ENCODE assay signal across 8 cellular contexts in the genomic region with DNA sequence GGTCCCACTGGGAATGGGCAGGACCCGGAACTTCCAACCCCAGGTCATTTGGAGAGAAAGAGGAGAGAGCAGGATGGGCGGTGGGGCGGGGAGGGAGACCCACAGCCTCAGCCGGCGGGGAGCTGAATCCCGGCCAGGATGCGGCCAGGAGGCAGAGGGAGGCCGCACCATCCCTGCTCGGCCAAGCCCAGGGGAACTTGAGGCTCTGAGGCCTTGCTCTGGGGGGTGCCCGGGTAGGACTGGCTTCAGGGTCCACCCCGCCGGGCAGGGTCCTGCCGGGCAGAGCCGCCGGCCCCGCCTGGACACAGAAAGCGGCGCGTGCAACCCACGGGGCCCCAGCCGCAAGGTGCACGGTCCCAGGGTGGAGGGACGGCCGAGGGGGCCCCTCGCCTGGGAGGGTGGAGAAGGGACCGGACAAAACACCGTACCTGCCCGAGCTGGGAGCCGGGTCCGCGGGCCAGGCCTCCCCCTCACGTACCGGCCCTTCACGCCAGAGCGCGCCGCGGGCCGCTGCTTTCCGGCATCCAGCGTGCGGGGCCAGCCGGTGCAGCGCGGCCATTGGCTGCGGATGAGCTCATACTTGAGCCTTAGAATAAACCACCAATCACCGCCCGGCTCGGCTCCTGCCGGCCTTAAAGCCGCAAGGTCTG. TPM values are rescaled to one million over a fixed set of nuclear protein-coding genes. Genes with fewer than 3 reads are reported as not detected.
DNase-seq lines count a peak whose midpoint lies in the region; ATAC-seq and TF ChIP-seq lines count a peak whose summit lies in the region.

A gene with protein sequence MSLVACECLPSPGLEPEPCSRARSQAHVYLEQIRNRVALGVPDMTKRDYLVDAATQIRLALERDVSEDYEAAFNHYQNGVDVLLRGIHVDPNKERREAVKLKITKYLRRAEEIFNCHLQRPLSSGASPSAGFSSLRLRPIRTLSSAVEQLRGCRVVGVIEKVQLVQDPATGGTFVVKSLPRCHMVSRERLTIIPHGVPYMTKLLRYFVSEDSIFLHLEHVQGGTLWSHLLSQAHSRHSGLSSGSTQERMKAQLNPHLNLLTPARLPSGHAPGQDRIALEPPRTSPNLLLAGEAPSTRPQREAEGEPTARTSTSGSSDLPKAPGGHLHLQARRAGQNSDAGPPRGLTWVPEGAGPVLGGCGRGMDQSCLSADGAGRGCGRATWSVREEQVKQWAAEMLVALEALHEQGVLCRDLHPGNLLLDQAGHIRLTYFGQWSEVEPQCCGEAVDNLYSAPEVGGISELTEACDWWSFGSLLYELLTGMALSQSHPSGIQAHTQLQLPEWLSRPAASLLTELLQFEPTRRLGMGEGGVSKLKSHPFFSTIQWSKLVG (minus strand): TSS at position 509 of the 650 bp plus-strand sequence. CDS start 1,719 bp downstream, outside the sequence.

- peaks cover 19% of the 10 kb centered on the region for H3K27me3 Mint-ChIP-seq in activated CD4-positive, alpha-beta memory T cell treated with anti-CD3 and anti-CD28 coated beads, Interleukin-2, amount 10 ng/mL, durations not matched to agents 7 days and 5 days

- H3K27ac Mint-ChIP-seq in activated CD4-positive, alpha-beta memory T cell treated with anti-CD3 and anti-CD28 coated beads, Interleukin-2, amount 10 ng/mL, durations not matched to agents 7 days and 5 days, result no peak within 1 kb of the TSS

- H3K9me3 Mint-ChIP-seq in activated CD4-positive, alpha-beta memory T cell treated with anti-CD3 and anti-CD28 coated beads, Interleukin-2, amount 10 ng/mL, durations not matched to agents 7 days and 5 days, result no peaks in the 10 kb centered on the region

- peaks cover 2% of the 10 kb centered on the region for H3K27me3 ChIP-seq in AG04450 (ENCODE audit: control insufficient read depth, insufficient read depth, low read length)
- peaks cover 11% of the 10 kb centered on the region for H3K27me3 ChIP-seq in ectodermal cell (ENCODE audit: control insufficient read depth, insufficient read depth, low read length, poor library complexity, severe bottlenecking)

- POLR2A ChIA-PET in AG04450 (lab: Yijun Ruan, JAX), result interaction anchor here (0.5 to 0.8 kb wide), 3 partner anchors 18 to 129 kb away, joined by 3 to 7 read pairs (median 7); a partner anchor contains a TSS
- POLR2A ChIA-PET in activated CD4-positive, alpha-beta memory T cell treated with anti-CD3 and anti-CD28 coated beads, Interleukin-2, amount 10 ng/mL, durations not matched to agents 7 days and 5 days (lab: Charles Lee), result interaction anchor here (1.0 to 2.1 kb wide), 6 partner anchors 9 to 80 kb away, joined by 3 to 13 read pairs (median 4); a partner anchor contains a TSS

- intact Hi-C loops in lower leg skin (cut with DNase I; ENCODE audit: low total_unique reads), result no loop called here

- CTCF ChIA-PET in AG04450 (lab: Charles Lee), result interaction anchor here (1.0 to 3.4 kb wide), 5 partner anchors 17 to 166 kb away, joined by 4 to 25 read pairs (median 8); no protein-coding TSS in a partner anchor
- CTCF ChIA-PET in activated CD4-positive, alpha-beta memory T cell treated with anti-CD3 and anti-CD28 coated beads, Interleukin-2, amount 10 ng/mL, durations not matched to agents 7 days and 5 days (lab: Charles Lee), result interaction anchor here (0.7 to 2.3 kb wide), 13 partner anchors 9 to 167 kb away, joined by 3 to 16 read pairs (median 4); a partner anchor contains a TSS

- H3K4me1 Mint-ChIP-seq in activated CD4-positive, alpha-beta memory T cell treated with anti-CD3 and anti-CD28 coated beads, Interleukin-2, amount 10 ng/mL, durations not matched to agents 7 days and 5 days, result peaks cover 2% of the 10 kb centered on the region

- H3K9me3 ChIP-seq in AG04450 (ENCODE audit: control insufficient read depth, insufficient read depth, low read length) (no peaks in the 10 kb centered on the region), ectodermal cell (ENCODE audit: control insufficient read depth, low read length) (no peaks in the 10 kb centered on the region)

- H3K4me3 ChIP-seq in AG04450 (ENCODE audit: low read depth, low read length) (peak within 1 kb of the TSS; percentile 55), ectodermal cell (ENCODE audit: insufficient read depth, low read depth, low read length) (peak within 1 kb of the TSS; percentile 64), lower leg skin (ENCODE audit: low read depth, poor library complexity, severe bottlenecking) (peak within 1 kb of the TSS; percentile 11)

- H3K36me3 Mint-ChIP-seq in activated CD4-positive, alpha-beta memory T cell treated with anti-CD3 and anti-CD28 coated beads, Interleukin-2, amount 10 ng/mL, durations not matched to agents 7 days and 5 days (ENCODE audit: low read depth), result no peaks in the 10 kb centered on the region

- peak within 1 kb of the TSS; percentile 66 for H3K4me3 Mint-ChIP-seq in activated CD4-positive, alpha-beta memory T cell treated with anti-CD3 and anti-CD28 coated beads, Interleukin-2, amount 10 ng/mL, durations not matched to agents 7 days and 5 days

- no peak for TF ChIP-seq CTCF in AG04450 (IDR thresholded peaks at IDR 0.05; ENCODE audit: low read depth, low read length)
- TF ChIP-seq CTCF in lower leg skin (IDR thresholded peaks at IDR 0.05), result no peak

- no peaks in the 10 kb centered on the region for H3K36me3 ChIP-seq in ectodermal cell (ENCODE audit: control insufficient read depth, insufficient read depth, low read length)

- WGBS in ectodermal cell, 2 experiments, result 1% methylated on average over 48 to 51 of the region's 51 CpGs
- 6 to 22% methylated on average over 12 to 43 of the region's 51 CpGs for WGBS in lower leg skin, 2 donors

- H3K27ac ChIP-seq in AG04450 (ENCODE audit: low read depth, low read length) (no peak within 1 kb of the TSS), ectodermal cell (ENCODE audit: insufficient read depth, low read depth, low read length, poor library complexity, severe bottlenecking) (no peak within 1 kb of the TSS)

- peak; percentile 39 for DNase-seq in AG04450 (ENCODE audit: low read depth, low spot score)
- DNase-seq in NCI-H526 (lab: John Stamatoyannopoulos, UW), result peak; percentile 66 to 93
- peak; percentile 77 for DNase-seq in activated CD4-positive, alpha-beta memory T cell treated with anti-CD3 and anti-CD28 coated beads, Interleukin-2, amount 10 ng/mL, durations not matched to agents 7 days and 5 days
- peak; percentile 65 to 96 for DNase-seq in lower leg skin (ENCODE audit: low spot score in 2 of 2)
- DNase-seq in stimulated activated CD4-positive, alpha-beta T cell treated with anti-CD3 and anti-CD28 coated beads, Interleukin-4, amount 100 ng/mL, for 4 hours, result peak; percentile 55 to 75

- ATAC-seq in GM19035 (IDR thresholded peaks at IDR 0.05; ENCODE audit: unreplicated experiment) (peak; percentile 97), HG03439 (IDR thresholded peaks at IDR 0.05; ENCODE audit: unreplicated experiment) (peak; percentile 93)

- no peaks in the 10 kb centered on the region for H3K4me1 ChIP-seq in ectodermal cell (ENCODE audit: control insufficient read depth, insufficient read depth, low read length)

- no peak for TF ChIP-seq POLR2A in lower leg skin (IDR thresholded peaks at IDR 0.05)

RNA-seq across cellular contexts. Expression of the gene that starts here (rescaled TPM):
- 0.37 and 0.64 TPM in 2 replicates for polyA plus RNA-seq in AG04450 (2011; rRNA removed)
- polyA minus RNA-seq in AG04450 (2011; rRNA and poly(A)+ RNA removed), result 0.60 and 1.9 TPM in 2 replicates
- 1 to 10 TPM; 3.6 to 3.8 TPM for total RNA-seq in activated CD4-positive, alpha-beta memory T cell treated with anti-CD3 and anti-CD28 coated beads, Interleukin-2, amount 10 ng/mL, durations not matched to agents 7 days and 5 days
- 6.0 TPM for polyA plus RNA-seq in ectodermal cell (2013, experiment 1 of 4)
- 12.9 TPM for polyA plus RNA-seq in ectodermal cell (2013, experiment 2 of 4)
- polyA plus RNA-seq in ectodermal cell (2013, experiment 3 of 4), result 7.3 TPM
- 6.6 TPM for polyA plus RNA-seq in ectodermal cell (2013, experiment 4 of 4)
- total RNA-seq in lower leg skin, result 1 to 10 TPM in 2 of 4 donors, under 1 TPM in 2; 0.38 to 3.7 (median 2.1) TPM

Comparison
In these comparisons a context has a peak if more than half of its experiments do, and no peak if none do; other contexts are left out.
1. H3K4me3 ChIP-seq: peak in every context shown above with its lines; median percentile 64 in ectodermal cell; 55 in AG04450; 11 in lower leg skin.